Comparison of ENCODE assay signal across 15 cellular contexts in the genomic region with DNA sequence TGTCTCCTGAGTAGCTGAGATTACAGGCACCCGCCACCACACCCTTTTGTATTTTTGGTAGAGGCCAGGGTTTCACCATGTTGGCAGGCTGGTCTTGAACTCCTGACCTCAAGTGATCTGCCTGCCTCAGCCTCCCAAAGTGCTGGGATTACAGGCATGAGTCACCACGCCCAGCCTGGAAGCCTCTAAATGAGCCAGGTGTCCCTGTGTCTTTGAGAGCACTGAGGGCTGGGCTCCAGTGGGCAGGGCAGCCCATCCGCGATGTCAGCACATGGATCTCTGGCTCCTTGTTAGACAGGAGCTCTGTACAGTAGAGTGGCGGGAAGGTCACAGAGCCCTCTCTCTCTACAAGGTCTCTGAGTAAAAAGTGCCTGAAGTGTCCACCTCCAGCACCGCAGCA.
"Had no signal": no experiment of that assay in that cellular context is flagged by ENCODE, and none has a peak within 500 bp of the region (broad histone marks: within the 10 kb centered on the region; RNA-seq: fewer than 3 reads in every experiment).

No MANE protein-coding gene starts in this region.

- H3K36me3 ChIP-seq: brain microvascular endothelial cell, lower lobe of right lung, neutrophil, upper lobe of right lung had no signal

- H3K27ac ChIP-seq: brain microvascular endothelial cell, lower lobe of right lung, neutrophil, testis, upper lobe of right lung had no signal

- H3K27me3 Mint-ChIP-seq: activated naive CD8-positive, alpha-beta T cell had no signal

- H3K9me3 ChIP-seq: lower lobe of right lung, neutrophil, testis, upper lobe of right lung had no signal

- H3K4me3 ChIP-seq: lower lobe of right lung, testis, upper lobe of right lung had no signal

- H3K27me3 ChIP-seq: brain microvascular endothelial cell, testis, upper lobe of right lung had no signal

- H3K27ac Mint-ChIP-seq: activated naive CD8-positive, alpha-beta T cell; endodermal cell; stimulated activated naive CD8-positive, alpha-beta T cell treated with anti-CD3 and anti-CD28 coated beads, Interleukin-15, Interleukin-2, amounts not matched to agents 100 ng/mL and 50 ng/mL, for 24 hours had no signal

- H3K36me3 Mint-ChIP-seq: activated naive CD8-positive, alpha-beta T cell; naive thymus-derived CD4-positive, alpha-beta T cell had no signal

- DNase-seq: activated effector memory CD4-positive, alpha-beta T cell treated with Interleukin-2 at 50 U/mL for 16 hours; activated T-cell treated with anti-CD3 and anti-CD28 coated beads, Interleukin-2, amount 50 U/mL, for 1 hour; amygdala; brain microvascular endothelial cell; endodermal cell; hypothalamus; lower lobe of right lung; midbrain; naive thymus-derived CD4-positive, alpha-beta T cell; stimulated activated CD4-positive, alpha-beta T cell treated with anti-CD3 and anti-CD28 coated beads, Interleukin-2, amount 100 ng/mL, for 24 hours; testis; upper lobe of right lung had no signal

- H3K4me1 ChIP-seq: testis, upper lobe of right lung had no signal

- H3K4me1 Mint-ChIP-seq: endodermal cell had no signal

- H3K4me3 Mint-ChIP-seq: activated naive CD8-positive, alpha-beta T cell; endodermal cell; naive thymus-derived CD4-positive, alpha-beta T cell; stimulated activated naive CD8-positive, alpha-beta T cell treated with anti-CD3 and anti-CD28 coated beads, Interleukin-15, Interleukin-2, amounts not matched to agents 100 ng/mL and 50 ng/mL, for 24 hours had no signal

- H3K9me3 Mint-ChIP-seq: endodermal cell; naive thymus-derived CD4-positive, alpha-beta T cell; stimulated activated naive CD8-positive, alpha-beta T cell treated with anti-CD3 and anti-CD28 coated beads, Interleukin-15, Interleukin-2, amounts not matched to agents 100 ng/mL and 50 ng/mL, for 24 hours had no signal
